ENCODE assay signal across 8 cellular contexts in the genomic region with DNA sequence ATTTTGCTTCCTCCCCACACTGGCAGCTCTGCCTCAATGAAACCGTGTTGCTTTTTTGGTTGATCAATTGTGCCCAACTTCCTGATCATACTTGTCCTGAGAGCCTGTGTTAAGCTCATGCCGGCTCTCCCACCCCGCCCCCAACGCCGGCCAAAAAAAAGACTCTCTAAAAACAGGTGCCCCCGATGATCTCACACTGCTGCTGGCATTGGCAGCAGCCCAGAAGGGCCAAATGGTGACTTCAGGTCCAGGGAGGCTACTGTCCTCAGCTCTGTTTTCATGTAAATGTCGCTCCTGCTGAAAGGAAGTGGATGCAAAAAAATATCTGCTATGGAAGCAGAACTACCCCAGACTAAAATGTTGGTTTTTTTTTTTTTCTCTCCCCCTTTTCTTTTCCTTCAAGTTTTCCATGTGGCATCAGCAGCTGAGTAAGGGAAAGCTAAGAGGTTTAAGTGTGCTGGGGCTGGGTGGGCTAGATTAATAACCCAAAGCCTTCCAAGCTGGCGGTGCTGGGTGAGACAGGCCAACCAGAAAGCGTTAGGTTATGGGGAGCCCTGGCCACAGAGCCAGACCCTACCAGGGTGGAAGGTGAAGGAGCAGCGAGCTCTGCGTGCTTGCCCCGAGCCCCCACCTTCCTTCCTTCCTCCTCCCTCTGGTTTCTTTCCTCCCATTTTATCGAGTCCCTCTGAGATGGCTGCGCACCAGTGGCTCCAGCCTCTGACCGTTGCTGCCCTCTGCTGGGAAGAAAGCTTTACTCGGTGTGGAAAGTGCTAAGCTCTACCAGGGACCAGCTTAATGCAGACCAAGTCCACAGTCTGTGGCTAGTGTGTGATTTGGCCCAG.
A peak's percentile ranks its signal among the peaks of the same experiment; 100 is the strongest.
DNase-seq lines count a peak whose midpoint lies in the region; ATAC-seq and TF ChIP-seq lines count a peak whose summit lies in the region.

No MANE protein-coding gene starts in this region.

- H3K27me3 Mint-ChIP-seq in activated naive CD4-positive, alpha-beta T cell treated with anti-CD3 and anti-CD28 coated beads for 36 hours (ENCODE audit: low read depth), result no peaks in the 10 kb centered on the region
- H3K27me3 Mint-ChIP-seq in type B pancreatic cell, result peaks cover 33% of the 10 kb centered on the region

- no peak overlapping the region for H3K4me3 ChIP-seq in KMS-11 (IDR thresholded peaks at IDR 0.05; ENCODE audit: insufficient read depth, low read depth, low read length)
- H3K4me3 ChIP-seq in osteoblast (ENCODE audit: insufficient read depth, low read length), result peak overlapping the region; percentile 55

- H3K4me1 Mint-ChIP-seq in activated naive CD4-positive, alpha-beta T cell treated with anti-CD3 and anti-CD28 coated beads for 36 hours (ENCODE audit: low read depth), result peaks cover 2% of the 10 kb centered on the region
- no peaks in the 10 kb centered on the region for H3K4me1 Mint-ChIP-seq in type B pancreatic cell (ENCODE audit: unreplicated experiment)

- DNase-seq in EH (ENCODE audit: low read depth), result peak; percentile 72
- DNase-seq in RKO (ENCODE audit: low spot score), result peak; percentile 57
- DNase-seq in activated naive CD4-positive, alpha-beta T cell treated with anti-CD3 and anti-CD28 coated beads for 36 hours, result peak; percentile 85
- peak; percentile 20 for DNase-seq in glomerular endothelial cell (ENCODE audit: extremely low read depth, low read depth, low spot score)
- DNase-seq in osteoblast (ENCODE audit: insufficient read length, low spot score, missing footprints), result peak; percentile 88
- peak; percentile 80 for DNase-seq in type B pancreatic cell (ENCODE audit: extremely low spot score, unreplicated experiment)

- H3K27ac Mint-ChIP-seq in activated naive CD4-positive, alpha-beta T cell treated with anti-CD3 and anti-CD28 coated beads for 36 hours, result no peak overlapping the region
- no peak overlapping the region for H3K27ac Mint-ChIP-seq in type B pancreatic cell

- peak; percentile 87 for ATAC-seq in GM21737 (IDR thresholded peaks at IDR 0.05; ENCODE audit: unreplicated experiment)

- H3K27me3 ChIP-seq in KMS-11 (ENCODE audit: insufficient read depth, low read depth), result no peaks in the 10 kb centered on the region
- no peaks in the 10 kb centered on the region for H3K27me3 ChIP-seq in osteoblast (ENCODE audit: insufficient read depth, low read length)

- no peak overlapping the region for H3K4me3 Mint-ChIP-seq in activated naive CD4-positive, alpha-beta T cell treated with anti-CD3 and anti-CD28 coated beads for 36 hours
- peak overlapping the region; percentile 42 for H3K4me3 Mint-ChIP-seq in type B pancreatic cell

- H3K36me3 ChIP-seq in KMS-11 (ENCODE audit: insufficient read depth) (no peaks in the 10 kb centered on the region), osteoblast (ENCODE audit: insufficient read depth, low read length) (no peaks in the 10 kb centered on the region)

- CTCF ChIA-PET in activated naive CD4-positive, alpha-beta T cell treated with anti-CD3 and anti-CD28 coated beads for 36 hours (lab: Charles Lee), result interaction anchor here (0.5 to 3.6 kb wide), 29 partner anchors 9 to 704 kb away, joined by 3 to 23 read pairs (median 4); no protein-coding TSS in a partner anchor

- no peaks in the 10 kb centered on the region for H3K9me3 Mint-ChIP-seq in activated naive CD4-positive, alpha-beta T cell treated with anti-CD3 and anti-CD28 coated beads for 36 hours
- no peaks in the 10 kb centered on the region for H3K9me3 Mint-ChIP-seq in type B pancreatic cell

- H3K4me2 ChIP-seq in KMS-11 (no peak overlapping the region), osteoblast (ENCODE audit: insufficient read depth, low read length) (peak overlapping the region; percentile 63)

- H3K27ac ChIP-seq in KMS-11 (no peak overlapping the region), osteoblast (ENCODE audit: low read depth, low read length) (no peak overlapping the region)

- no peaks in the 10 kb centered on the region for H3K4me1 ChIP-seq in KMS-11 (ENCODE audit: low read depth, poor library complexity, severe bottlenecking)
- no peaks in the 10 kb centered on the region for H3K4me1 ChIP-seq in osteoblast (ENCODE audit: insufficient read depth, low read length)

- TF ChIP-seq CTCF in KMS-11 (conservative IDR thresholded peaks at IDR 0.05; ENCODE audit: low read depth, low read length) (peak; percentile 76), osteoblast (IDR thresholded peaks at IDR 0.05; ENCODE audit: extremely low read depth, low read depth, low read length) (peak; percentile 86), type B pancreatic cell (conservative IDR thresholded peaks at IDR 0.05) (peak; percentile 85)

- no peaks in the 10 kb centered on the region for H3K79me2 ChIP-seq in KMS-11 (ENCODE audit: insufficient read depth, low read depth)
- H3K79me2 ChIP-seq in osteoblast (ENCODE audit: insufficient read depth, low read length), result no peaks in the 10 kb centered on the region

- H3K36me3 Mint-ChIP-seq in activated naive CD4-positive, alpha-beta T cell treated with anti-CD3 and anti-CD28 coated beads for 36 hours (ENCODE audit: low read depth), result no peaks in the 10 kb centered on the region
- H3K36me3 Mint-ChIP-seq in type B pancreatic cell, result no peaks in the 10 kb centered on the region

- intact Hi-C loops in activated naive CD4-positive, alpha-beta T cell treated with anti-CD3 and anti-CD28 coated beads for 36 hours (cut with micrococcal nuclease), result loop anchor here (1.0 to 5.0 kb wide), 6 partner anchors 32 to 909 kb away; no protein-coding TSS in a partner anchor

- H3K9ac ChIP-seq in KMS-11, result no peak overlapping the region

- H4K20me1 ChIP-seq in KMS-11 (ENCODE audit: insufficient read depth) (no peaks in the 10 kb centered on the region), osteoblast (ENCODE audit: insufficient read depth, low read length) (no peaks in the 10 kb centered on the region)

- H2AFZ ChIP-seq in KMS-11 (ENCODE audit: low read depth), result peak overlapping the region; percentile 42; the same call in 1 of the 2 replicates
- peak overlapping the region; percentile 86 for H2AFZ ChIP-seq in osteoblast (ENCODE audit: low read length)

- H3K9me3 ChIP-seq in osteoblast (ENCODE audit: low read depth, low read length), result no peaks in the 10 kb centered on the region

Comparison
In these comparisons a context has a peak if more than half of its experiments do, and no peak if none do; other contexts are left out.
1. DNase-seq: peak in every context shown above with its lines; median percentile 88 in osteoblast; 85 in activated naive CD4-positive, alpha-beta T cell treated with anti-CD3 and anti-CD28 coated beads for 36 hours; 80 in type B pancreatic cell; 72 in EH; 57 in RKO; 20 in glomerular endothelial cell.